16 cellular contexts compared by ENCODE assay signal in genomic region chrX:87727615-87728014, GRCh38.
A peak's percentile ranks its signal among the peaks of the same experiment; 100 is the strongest.
DNase-seq lines count a peak whose midpoint lies in the region; ATAC-seq and TF ChIP-seq lines count a peak whose summit lies in the region.
"Had no signal": no experiment of that assay in that cellular context is flagged by ENCODE, and none has a peak within 500 bp of the region (broad histone marks: within the 10 kb centered on the region; RNA-seq: fewer than 3 reads in every experiment).

No MANE protein-coding gene starts in this region.

- H3K18ac ChIP-seq in neuronal stem cell (ENCODE audit: low read length): no peak overlapping the region

- H2BK5ac ChIP-seq in neuronal stem cell (ENCODE audit: low read length): no peak overlapping the region

- no peaks in the 10 kb centered on the region for H3K79me1 ChIP-seq in neuronal stem cell (ENCODE audit: low read depth, low read length)

- ATAC-seq in aorta (ENCODE audit: low FRiP score): no peak

- no peak overlapping the region for H2BK12ac ChIP-seq in neuronal stem cell (ENCODE audit: low read length)

- no peak overlapping the region for H3K27ac Mint-ChIP-seq in activated T-helper 1 cell treated with anti-CD3 and anti-CD28 coated beads, Interleukin-12 subunit alpha, Interleukin-12 subunit beta, Interleukin-2, Interleukin-4 antibody, amounts not matched to agents 30 ng/mL and 10 ng/mL and 1 ng/mL, durations not matched to agents 14 hours and 24 hours and 36 hours
- H3K27ac Mint-ChIP-seq: HFFc6 had no signal

- H3K14ac ChIP-seq in neuronal stem cell (ENCODE audit: low read length): no peak overlapping the region

- H3K9ac ChIP-seq in neuronal stem cell (ENCODE audit: low read depth, low read length, poor library complexity): no peak overlapping the region

- no peaks in the 10 kb centered on the region for H3K9me3 ChIP-seq in neuronal stem cell (replicated peaks in 1 of 2; ENCODE audit: control insufficient read depth in 2 of 2, insufficient read depth in 1 of 2, low read depth in 1 of 2, low read length in 2 of 2)
- no peaks in the 10 kb centered on the region for H3K9me3 ChIP-seq in aorta (ENCODE audit: control insufficient read depth, low read length)

- no peaks in the 10 kb centered on the region for H3K4me1 Mint-ChIP-seq in activated T-helper 1 cell treated with anti-CD3 and anti-CD28 coated beads, Interleukin-12 subunit alpha, Interleukin-12 subunit beta, Interleukin-2, Interleukin-4 antibody, amounts not matched to agents 30 ng/mL and 10 ng/mL and 1 ng/mL, durations not matched to agents 14 hours and 24 hours and 36 hours (ENCODE audit: low read depth)

- H3K27me3 Mint-ChIP-seq in activated T-helper 1 cell treated with anti-CD3 and anti-CD28 coated beads, Interleukin-12 subunit alpha, Interleukin-12 subunit beta, Interleukin-2, Interleukin-4 antibody, amounts not matched to agents 30 ng/mL and 10 ng/mL and 1 ng/mL, durations not matched to agents 14 hours and 24 hours and 36 hours (ENCODE audit: insufficient read depth): no peaks in the 10 kb centered on the region

- no peak overlapping the region for H3K4ac ChIP-seq in neuronal stem cell (ENCODE audit: low read length)

- no peak overlapping the region for H4K8ac ChIP-seq in neuronal stem cell (ENCODE audit: low read depth, low read length)

- H2AFZ ChIP-seq in neuronal stem cell (ENCODE audit: low read length): peak overlapping the region; percentile 40

- TF ChIP-seq CTCF in C4-2B (conservative IDR thresholded peaks at IDR 0.05): no peak

- no peak overlapping the region for H2AK5ac ChIP-seq in neuronal stem cell (ENCODE audit: low read depth, low read length)

- no peak overlapping the region for H2BK120ac ChIP-seq in neuronal stem cell (ENCODE audit: low read depth, low read length)

- no CpG with 5 or more reads among the region's 3 CpGs for WGBS in neuronal stem cell (ENCODE audit: extremely low coverage in 2 of 2, insufficient read length in 2 of 2, insufficient replicate concordance in 1 of 2), 2 donors
- 57 to 65% methylated on average over 3 of the region's 3 CpGs for WGBS in aorta, 2 donors

- H3K23ac ChIP-seq in neuronal stem cell (ENCODE audit: low read depth, low read length, poor library complexity): no peak overlapping the region

- H3K36me3 ChIP-seq in neuronal stem cell (replicated peaks in 1 of 2; ENCODE audit: control insufficient read depth in 2 of 2, insufficient read depth in 2 of 2, low read length in 2 of 2): no peaks in the 10 kb centered on the region
- H3K36me3 ChIP-seq in aorta (ENCODE audit: control insufficient read depth in 1 of 2, insufficient read depth in 2 of 2, low read length in 1 of 2): no peaks in the 10 kb centered on the region

- DNase-seq in NCI-H146 treated with DMSO at 0.1 percent for 48 hours (lab: John Stamatoyannopoulos, UW; ENCODE audit: unreplicated experiment) (peak; percentile 25), RPMI7951 (ENCODE audit: low read depth) (peak; percentile 73), neuronal stem cell (ENCODE audit: low spot score) (no peak), medulla oblongata (ENCODE audit: extremely low spot score) (no peak), aorta (no peak)
- DNase-seq in activated T-helper 1 cell treated with anti-CD3 and anti-CD28 coated beads, Interleukin-12 subunit alpha, Interleukin-12 subunit beta, Interleukin-2, Interleukin-4 antibody, amounts not matched to agents 30 ng/mL and 10 ng/mL and 1 ng/mL, durations not matched to agents 14 hours and 24 hours and 36 hours (ENCODE audit: low spot score): no peak
- DNase-seq: HFFc6, MM.1S, NCI-H1092 treated with DMSO at 0.1 percent for 48 hours, NCI-H2029 treated with DMSO at 0.1 percent for 48 hours, NCI-H226, NCI-H526 treated with DMSO at 0.1 percent for 48 hours, T-helper 1 cell, T1000 had no signal

- intact Hi-C loops in aorta (cut with DNase I): no loop called here
- intact Hi-C loops in activated T-helper 1 cell treated with anti-CD3 and anti-CD28 coated beads, Interleukin-12 subunit alpha, Interleukin-12 subunit beta, Interleukin-2, Interleukin-4 antibody, amounts not matched to agents 30 ng/mL and 10 ng/mL and 1 ng/mL, durations not matched to agents 14 hours and 24 hours and 36 hours (cut with micrococcal nuclease): no loop called here

- no peak overlapping the region for H3K4me2 ChIP-seq in neuronal stem cell (ENCODE audit: insufficient read depth, low read length, poor library complexity, severe bottlenecking)

- no peaks in the 10 kb centered on the region for H3K9me3 Mint-ChIP-seq in activated T-helper 1 cell treated with anti-CD3 and anti-CD28 coated beads, Interleukin-12 subunit alpha, Interleukin-12 subunit beta, Interleukin-2, Interleukin-4 antibody, amounts not matched to agents 30 ng/mL and 10 ng/mL and 1 ng/mL, durations not matched to agents 14 hours and 24 hours and 36 hours
- H3K9me3 Mint-ChIP-seq: HFFc6 had no signal

- H4K91ac ChIP-seq in neuronal stem cell (ENCODE audit: low read depth, low read length, poor library complexity): no peak overlapping the region

- H3K4me1 ChIP-seq in neuronal stem cell (ENCODE audit: control insufficient read depth in 2 of 2, insufficient read depth in 1 of 2, low read depth in 1 of 2, low read length in 2 of 2) (no peaks in the 10 kb centered on the region), aorta (ENCODE audit: control insufficient read depth in 1 of 2, insufficient read depth in 2 of 2, low read length in 2 of 2) (no peaks in the 10 kb centered on the region)

- no peak overlapping the region for H3K4me3 Mint-ChIP-seq in activated T-helper 1 cell treated with anti-CD3 and anti-CD28 coated beads, Interleukin-12 subunit alpha, Interleukin-12 subunit beta, Interleukin-2, Interleukin-4 antibody, amounts not matched to agents 30 ng/mL and 10 ng/mL and 1 ng/mL, durations not matched to agents 14 hours and 24 hours and 36 hours
- H3K4me3 Mint-ChIP-seq: HFFc6 had no signal

- H2BK15ac ChIP-seq in neuronal stem cell (ENCODE audit: low read length): no peak overlapping the region

- no peak overlapping the region for H3K4me3 ChIP-seq in neuronal stem cell (ENCODE audit: low read length in 2 of 2)
- H3K4me3 ChIP-seq in aorta (ENCODE audit: low read length in 2 of 2): no peak overlapping the region
- H3K4me3 ChIP-seq: SK-N-MC had no signal

- peak overlapping the region; percentile 44; the same call in 1 of the 2 replicates for H3K27ac ChIP-seq in C4-2B
- no peak overlapping the region for H3K27ac ChIP-seq in neuronal stem cell (replicated peaks; ENCODE audit: low read length)
- no peak overlapping the region for H3K27ac ChIP-seq in aorta (ENCODE audit: low read depth in 1 of 2, low read length in 2 of 2)
- H3K27ac ChIP-seq: SK-N-MC had no signal

- H3K27me3 ChIP-seq in neuronal stem cell (ENCODE audit: control insufficient read depth in 3 of 3, insufficient read depth in 3 of 3, low read depth in 1 of 3, low read length in 3 of 3) (no peaks in the 10 kb centered on the region), aorta (ENCODE audit: control insufficient read depth in 1 of 2, insufficient read depth in 2 of 2, low read length in 1 of 2) (no peaks in the 10 kb centered on the region)

- H3K36me3 Mint-ChIP-seq in activated T-helper 1 cell treated with anti-CD3 and anti-CD28 coated beads, Interleukin-12 subunit alpha, Interleukin-12 subunit beta, Interleukin-2, Interleukin-4 antibody, amounts not matched to agents 30 ng/mL and 10 ng/mL and 1 ng/mL, durations not matched to agents 14 hours and 24 hours and 36 hours (ENCODE audit: low read depth): no peaks in the 10 kb centered on the region

Comparison
In these comparisons a context has a peak if more than half of its experiments do, and no peak if none do; other contexts are left out.
1. DNase-seq: peak in NCI-H146 treated with DMSO at 0.1 percent for 48 hours (single experiment) and RPMI7951 (single experiment); none in neuronal stem cell (single experiment), medulla oblongata (single experiment), aorta (0 of 2) and activated T-helper 1 cell treated with anti-CD3 and anti-CD28 coated beads, Interleukin-12 subunit alpha, Interleukin-12 subunit beta, Interleukin-2, Interleukin-4 antibody, amounts not matched to agents 30 ng/mL and 10 ng/mL and 1 ng/mL, durations not matched to agents 14 hours and 24 hours and 36 hours (single experiment).